ENCODE assay signal across 1 cellular context in genomic region chr14:21099596-21099985, GRCh38.
TF ChIP-seq lines count a peak whose summit lies in the region.

No MANE protein-coding gene starts in this region.

TF ChIP-seq in A549, 52 proteins besides CTCF, POLR2A, EP300 and RAD21 (continued from another document):
- TF ChIP-seq USF2 (IDR thresholded peaks at IDR 0.05) (no peak), BHLHE40 (IDR thresholded peaks at IDR 0.05; ENCODE audit: low read depth, low read length) (no peak), RCOR1 (IDR thresholded peaks at IDR 0.05; ENCODE audit: low read depth, low read length) (no peak), EHMT2 (IDR thresholded peaks at IDR 0.05; ENCODE audit: low read depth) (no peak), ZNF302 (CRISPR knock-in tag; IDR thresholded peaks at IDR 0.05) (no peak), CBX2 (IDR thresholded peaks at IDR 0.05; ENCODE audit: borderline replicate concordance, low read depth) (no peak), KDM1A (IDR thresholded peaks at IDR 0.05; ENCODE audit: low read depth) (no peak), HDAC2 (IDR thresholded peaks at IDR 0.05) (no peak)
- TF ChIP-seq, protein P1, sequence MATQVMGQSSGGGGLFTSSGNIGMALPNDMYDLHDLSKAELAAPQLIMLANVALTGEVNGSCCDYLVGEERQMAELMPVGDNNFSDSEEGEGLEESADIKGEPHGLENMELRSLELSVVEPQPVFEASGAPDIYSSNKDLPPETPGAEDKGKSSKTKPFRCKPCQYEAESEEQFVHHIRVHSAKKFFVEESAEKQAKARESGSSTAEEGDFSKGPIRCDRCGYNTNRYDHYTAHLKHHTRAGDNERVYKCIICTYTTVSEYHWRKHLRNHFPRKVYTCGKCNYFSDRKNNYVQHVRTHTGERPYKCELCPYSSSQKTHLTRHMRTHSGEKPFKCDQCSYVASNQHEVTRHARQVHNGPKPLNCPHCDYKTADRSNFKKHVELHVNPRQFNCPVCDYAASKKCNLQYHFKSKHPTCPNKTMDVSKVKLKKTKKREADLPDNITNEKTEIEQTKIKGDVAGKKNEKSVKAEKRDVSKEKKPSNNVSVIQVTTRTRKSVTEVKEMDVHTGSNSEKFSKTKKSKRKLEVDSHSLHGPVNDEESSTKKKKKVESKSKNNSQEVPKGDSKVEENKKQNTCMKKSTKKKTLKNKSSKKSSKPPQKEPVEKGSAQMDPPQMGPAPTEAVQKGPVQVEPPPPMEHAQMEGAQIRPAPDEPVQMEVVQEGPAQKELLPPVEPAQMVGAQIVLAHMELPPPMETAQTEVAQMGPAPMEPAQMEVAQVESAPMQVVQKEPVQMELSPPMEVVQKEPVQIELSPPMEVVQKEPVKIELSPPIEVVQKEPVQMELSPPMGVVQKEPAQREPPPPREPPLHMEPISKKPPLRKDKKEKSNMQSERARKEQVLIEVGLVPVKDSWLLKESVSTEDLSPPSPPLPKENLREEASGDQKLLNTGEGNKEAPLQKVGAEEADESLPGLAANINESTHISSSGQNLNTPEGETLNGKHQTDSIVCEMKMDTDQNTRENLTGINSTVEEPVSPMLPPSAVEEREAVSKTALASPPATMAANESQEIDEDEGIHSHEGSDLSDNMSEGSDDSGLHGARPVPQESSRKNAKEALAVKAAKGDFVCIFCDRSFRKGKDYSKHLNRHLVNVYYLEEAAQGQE (IDR thresholded peaks at IDR 0.05), result no peak
